ENCODE assay signal across 16 cellular contexts in the genomic region with DNA sequence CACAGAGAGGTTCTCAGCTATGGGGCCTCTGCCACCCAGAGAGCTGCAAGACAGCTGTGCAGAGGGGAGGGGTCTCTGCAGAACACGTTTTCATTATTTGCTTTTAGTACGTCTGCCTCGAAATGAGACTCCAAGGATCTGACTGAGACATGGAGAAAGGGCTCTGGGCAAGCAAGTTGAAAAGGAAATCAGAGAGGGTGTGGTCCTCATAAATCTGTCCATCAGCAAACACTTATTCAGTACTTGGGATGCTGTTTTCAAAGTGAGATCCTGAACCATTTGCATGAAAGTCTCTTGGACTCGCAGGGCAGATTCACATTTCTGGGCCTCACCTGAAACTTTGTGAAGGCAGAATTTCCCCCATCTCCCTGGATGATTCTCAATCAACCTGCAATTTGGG.
A peak's percentile ranks its signal among the peaks of the same experiment; 100 is the strongest.
DNase-seq lines count a peak whose midpoint lies in the region; ATAC-seq and TF ChIP-seq lines count a peak whose summit lies in the region.
"Had no signal": no experiment of that assay in that cellular context is flagged by ENCODE, and none has a peak within 500 bp of the region (broad histone marks: within the 10 kb centered on the region; RNA-seq: fewer than 3 reads in every experiment).

No MANE protein-coding gene starts in this region.

- peak overlapping the region; percentile 31 for H3K27ac Mint-ChIP-seq in type B pancreatic cell
- H3K27ac Mint-ChIP-seq: CD8-positive, alpha-beta memory T cell had no signal

- H4K91ac ChIP-seq in mesenchymal stem cell (ENCODE audit: low read length), result no peak overlapping the region

- peaks cover 11% of the 10 kb centered on the region for H3K27me3 ChIP-seq in PC-3 (ENCODE audit: low read length)
- H3K27me3 ChIP-seq in mesenchymal stem cell (ENCODE audit: control insufficient read depth in 1 of 2, insufficient read depth in 1 of 2, low read length in 2 of 2), result peaks cover 0 to 11% of the 10 kb centered on the region in 2 experiments
- peaks cover 9% of the 10 kb centered on the region for H3K27me3 ChIP-seq in foreskin keratinocyte
- H3K27me3 ChIP-seq: BLaER1 had no signal

- H3K36me3 ChIP-seq in PC-3 (ENCODE audit: low read depth, low read length), result no peaks in the 10 kb centered on the region
- no peaks in the 10 kb centered on the region for H3K36me3 ChIP-seq in mesenchymal stem cell (ENCODE audit: control insufficient read depth in 1 of 2, insufficient read depth in 2 of 2, low read depth in 1 of 2, low read length in 2 of 2)
- H3K36me3 ChIP-seq: BLaER1, HAP-1 had no signal

- DNase-seq in NCI-H1417 (lab: John Stamatoyannopoulos, UW) (peak in 2 of 3 experiments; percentile 3 to 15), NCI-H1417 treated with DMSO at 0.1 percent for 48 hours (lab: John Stamatoyannopoulos, UW) (no peak), PC-3 (peak; percentile 45), mesenchymal stem cell (no peak), type B pancreatic cell (ENCODE audit: extremely low spot score, unreplicated experiment) (no peak), foreskin keratinocyte (no peak)
- no peak for DNase-seq in NK-92 treated with Interleukin-12 subunit alpha and Interleukin-12 subunit beta, amount 100 ng/mL, for 24 hours (lab: John Stamatoyannopoulos, UW)
- DNase-seq: AML-193; Caco-2; CD8-positive, alpha-beta memory T cell; GF-D8 had no signal

- H2BK120ac ChIP-seq in mesenchymal stem cell (ENCODE audit: low read depth, low read length), result no peak overlapping the region

- H3K18ac ChIP-seq in mesenchymal stem cell (ENCODE audit: low read depth in 1 of 2, low read length in 2 of 2), result no peak overlapping the region

- H3K9me3 ChIP-seq in PC-3 (ENCODE audit: low read length) (no peaks in the 10 kb centered on the region), mesenchymal stem cell (ENCODE audit: control insufficient read depth, low read length) (no peaks in the 10 kb centered on the region)
- H3K9me3 ChIP-seq: Caco-2, HAP-1 had no signal

- no peak overlapping the region for H3K14ac ChIP-seq in mesenchymal stem cell (ENCODE audit: low read length in 2 of 2)

- H2AFZ ChIP-seq in PC-3 (ENCODE audit: low read length), result no peak overlapping the region
- no peak overlapping the region for H2AFZ ChIP-seq in mesenchymal stem cell (ENCODE audit: low read depth, low read length)

- H3K23ac ChIP-seq in mesenchymal stem cell (ENCODE audit: low read length in 2 of 2), result no peak overlapping the region

- no peaks in the 10 kb centered on the region for H3K79me2 ChIP-seq in PC-3 (ENCODE audit: low read length)

- H2BK12ac ChIP-seq in mesenchymal stem cell (ENCODE audit: low read length in 2 of 2), result no peak overlapping the region

- no peaks in the 10 kb centered on the region for H3F3A ChIP-seq in PC-3 (ENCODE audit: low read length, unreplicated experiment)

- H3K4me3 Mint-ChIP-seq in type B pancreatic cell, result no peak overlapping the region
- H3K4me3 Mint-ChIP-seq: CD8-positive, alpha-beta memory T cell had no signal

- 76% methylated on average over 4 of the region's 4 CpGs for WGBS in mesenchymal stem cell

- no peaks in the 10 kb centered on the region for H3K9me3 Mint-ChIP-seq in type B pancreatic cell
- H3K9me3 Mint-ChIP-seq: CD8-positive, alpha-beta memory T cell had no signal

- intact Hi-C loops in PC-3 (cut with micrococcal nuclease), result no loop called here

- H2AK5ac ChIP-seq in mesenchymal stem cell (ENCODE audit: low read length, severe bottlenecking), result no peak overlapping the region

- H3K4ac ChIP-seq in mesenchymal stem cell (ENCODE audit: low read depth in 1 of 2, low read length in 2 of 2), result no peak overlapping the region

- H3K9ac ChIP-seq in PC-3 (ENCODE audit: low read length) (no peak overlapping the region), mesenchymal stem cell (ENCODE audit: low read length) (no peak overlapping the region)
- H3K9ac ChIP-seq: BLaER1 had no signal

- POLR2A ChIA-PET in PC-3 (lab: Charles Lee; ENCODE audit: unreplicated experiment), result no interaction called here

- ATAC-seq in PC-3, result peak; percentile 48; the same call in 1 of the 2 replicates
- ATAC-seq in foreskin keratinocyte, result no peak
- ATAC-seq in HG03571 (IDR thresholded peaks at IDR 0.05; ENCODE audit: unreplicated experiment), result no peak

- no peak overlapping the region for H2BK15ac ChIP-seq in mesenchymal stem cell (ENCODE audit: low read depth, poor library complexity, severe bottlenecking)

- H4K20me1 ChIP-seq in PC-3 (ENCODE audit: low read length), result no peaks in the 10 kb centered on the region
- H4K20me1 ChIP-seq: BLaER1 had no signal

- BruUV-seq in PC-3 (replicated peaks; lab: Mats Ljungman, UMichigan), result no TSS peak

- H3K4me2 ChIP-seq in PC-3 (ENCODE audit: low read length), result no peak overlapping the region
- no peak overlapping the region for H3K4me2 ChIP-seq in mesenchymal stem cell (ENCODE audit: low read length, poor library complexity, severe bottlenecking)
- H3K4me2 ChIP-seq: BLaER1 had no signal

- H3K27me3 Mint-ChIP-seq in type B pancreatic cell, result peaks cover 14% of the 10 kb centered on the region

- H3K9me2 ChIP-seq in PC-3 (replicated peaks; ENCODE audit: low read length), result no peaks in the 10 kb centered on the region

- H3K27ac ChIP-seq in PC-3 (ENCODE audit: low read length), result no peak overlapping the region
- peak overlapping the region; percentile 12 for H3K27ac ChIP-seq in mesenchymal stem cell (ENCODE audit: low read length, poor library complexity, severe bottlenecking)
- H3K27ac ChIP-seq in foreskin keratinocyte, result no peak overlapping the region
- H3K27ac ChIP-seq: 22Rv1, BLaER1, HL-60 had no signal

- no peaks in the 10 kb centered on the region for H3K79me1 ChIP-seq in mesenchymal stem cell (replicated peaks; ENCODE audit: low read length, poor library complexity, severe bottlenecking)

- H3K4me1 ChIP-seq in PC-3 (ENCODE audit: insufficient read depth, low read length) (peaks cover 13% of the 10 kb centered on the region), mesenchymal stem cell (ENCODE audit: control insufficient read depth, insufficient read depth, low read depth, low read length) (peaks cover 14% of the 10 kb centered on the region), foreskin keratinocyte (no peaks in the 10 kb centered on the region)
- H3K4me1 ChIP-seq: BLaER1, Caco-2, HAP-1 had no signal

- TF ChIP-seq CTCF in PC-3 (conservative IDR thresholded peaks at IDR 0.05; ENCODE audit: low read depth, low read length) (no peak), type B pancreatic cell (conservative IDR thresholded peaks at IDR 0.05) (no peak), foreskin keratinocyte (conservative IDR thresholded peaks at IDR 0.05) (no peak)

- CTCF ChIA-PET in PC-3 (lab: Charles Lee), result no interaction called here

- H3K36me3 Mint-ChIP-seq in type B pancreatic cell, result no peaks in the 10 kb centered on the region
- H3K36me3 Mint-ChIP-seq: CD8-positive, alpha-beta memory T cell had no signal

- H2BK5ac ChIP-seq in mesenchymal stem cell (ENCODE audit: low read depth, low read length, poor library complexity, severe bottlenecking), result no peak overlapping the region

- no peak overlapping the region for H4K8ac ChIP-seq in mesenchymal stem cell (ENCODE audit: low read length)

- H3K4me3 ChIP-seq in PC-3 (ENCODE audit: low read length) (no peak overlapping the region), mesenchymal stem cell (ENCODE audit: insufficient read depth in 1 of 2, low read depth in 1 of 2, low read length in 2 of 2) (no peak overlapping the region)
- H3K4me3 ChIP-seq: BLaER1, HAP-1 had no signal

- peaks cover 16% of the 10 kb centered on the region for H3K4me1 Mint-ChIP-seq in type B pancreatic cell (ENCODE audit: unreplicated experiment)
- H3K4me1 Mint-ChIP-seq: CD8-positive, alpha-beta memory T cell had no signal

Comparison
In these comparisons a context has a peak if more than half of its experiments do, and no peak if none do; other contexts are left out.
1. DNase-seq: peak in NCI-H1417 (2 of 3) and PC-3 (single experiment); none in NCI-H1417 treated with DMSO at 0.1 percent for 48 hours (single experiment), mesenchymal stem cell (single experiment), type B pancreatic cell (single experiment), foreskin keratinocyte (0 of 2) and NK-92 treated with Interleukin-12 subunit alpha and Interleukin-12 subunit beta, amount 100 ng/mL, for 24 hours (single experiment).